ENCODE assay signal across 13 cellular contexts in genomic region chr11:70743941-70744351, GRCh38.
DNase-seq lines count a peak whose midpoint lies in the region; ATAC-seq and TF ChIP-seq lines count a peak whose summit lies in the region.
"Had no signal": no experiment of that assay in that cellular context is flagged by ENCODE, and none has a peak within 500 bp of the region (broad histone marks: within the 10 kb centered on the region; RNA-seq: fewer than 3 reads in every experiment).

No MANE protein-coding gene starts in this region.

- CTCF ChIA-PET in WTC11 (lab: Charles Lee), result interaction anchor here (0.8 to 2.4 kb wide), 5 partner anchors 12 to 676 kb away, joined by 3 to 14 read pairs (median 3); no protein-coding TSS in a partner anchor

- no peak overlapping the region for H3K4me2 ChIP-seq in neural progenitor cell

- no peak overlapping the region for H3K9ac ChIP-seq in neural progenitor cell

- H3K36me3 ChIP-seq in lower lobe of right lung (no peaks in the 10 kb centered on the region), neural progenitor cell (no peaks in the 10 kb centered on the region), upper lobe of right lung (no peaks in the 10 kb centered on the region)
- H3K36me3 ChIP-seq: BE2C had no signal

- H3K36me3 Mint-ChIP-seq in WTC11 (peaks cover 1% of the 10 kb centered on the region), neural progenitor cell (no peaks in the 10 kb centered on the region)

- peaks cover 59% of the 10 kb centered on the region for H3K4me1 Mint-ChIP-seq in WTC11
- peaks cover 38% of the 10 kb centered on the region for H3K4me1 Mint-ChIP-seq in neural progenitor cell

- H3K9me3 ChIP-seq in lower lobe of right lung (no peaks in the 10 kb centered on the region), neural progenitor cell (ENCODE audit: low read depth) (no peaks in the 10 kb centered on the region), upper lobe of right lung (no peaks in the 10 kb centered on the region)
- H3K9me3 ChIP-seq: BE2C had no signal

- POLR2A ChIA-PET in WTC11 (lab: Charles Lee), result no interaction called here

- H3K4me1 ChIP-seq in lower lobe of right lung (no peaks in the 10 kb centered on the region), neural progenitor cell (peaks cover 14% of the 10 kb centered on the region), upper lobe of right lung (no peaks in the 10 kb centered on the region)

- H3K27ac ChIP-seq in lower lobe of right lung, result no peak overlapping the region
- no peak overlapping the region for H3K27ac ChIP-seq in neural progenitor cell
- no peak overlapping the region for H3K27ac ChIP-seq in upper lobe of right lung

- no peaks in the 10 kb centered on the region for H4K20me1 ChIP-seq in neural progenitor cell (ENCODE audit: low read depth)

- H3K79me2 ChIP-seq in neural progenitor cell (ENCODE audit: low read depth), result no peaks in the 10 kb centered on the region

- H3K27me3 Mint-ChIP-seq in WTC11 (ENCODE audit: low read depth), result no peaks in the 10 kb centered on the region
- peaks cover 20% of the 10 kb centered on the region for H3K27me3 Mint-ChIP-seq in neural progenitor cell (ENCODE audit: insufficient read depth, low read depth)

- DNase-seq in WTC11 (ENCODE audit: low spot score) (no peak), lower lobe of right lung (peak; percentile 24), neural progenitor cell (ENCODE audit: low spot score) (no peak), upper lobe of right lung (peak; percentile 48), SIG-M5 (lab: John Stamatoyannopoulos, UW) (no peak), midbrain (lab: John Stamatoyannopoulos, UW) (no peak), retina (no peak)
- DNase-seq: ACHN; BE2C; C1 segment of cervical spinal cord; Caco-2; CD4-positive, alpha-beta T cell; HCEC 1CT had no signal

- H3K9me3 Mint-ChIP-seq in WTC11 (no peaks in the 10 kb centered on the region; the same call in 1 of the 2 replicates), neural progenitor cell (peaks cover 8% of the 10 kb centered on the region)
- H3K9me3 Mint-ChIP-seq: CD4-positive, alpha-beta T cell had no signal

- H3K27me3 ChIP-seq in lower lobe of right lung (ENCODE audit: low read depth), result no peaks in the 10 kb centered on the region
- no peaks in the 10 kb centered on the region for H3K27me3 ChIP-seq in neural progenitor cell
- no peaks in the 10 kb centered on the region for H3K27me3 ChIP-seq in upper lobe of right lung
- H3K27me3 ChIP-seq: BE2C had no signal

- no peak overlapping the region for H2AFZ ChIP-seq in neural progenitor cell (replicated peaks)

- intact Hi-C loops in lower lobe of right lung (cut with DNase I) (no loop called here), upper lobe of right lung (cut with DNase I) (no loop called here)

- H3F3A ChIP-seq in neural progenitor cell (ENCODE audit: low read depth), result peaks cover 19% of the 10 kb centered on the region

- ATAC-seq in WTC11 (no peak), lower lobe of right lung (no peak), upper lobe of right lung (no peak)

- H3K27ac Mint-ChIP-seq in WTC11, result peak overlapping the region; percentile 54
- peak overlapping the region; percentile 48 for H3K27ac Mint-ChIP-seq in neural progenitor cell
- H3K27ac Mint-ChIP-seq: CD4-positive, alpha-beta T cell had no signal

- no peak for TF ChIP-seq CTCF in WTC11 (IDR thresholded peaks at IDR 0.05)
- no peak for TF ChIP-seq CTCF in lower lobe of right lung (IDR thresholded peaks at IDR 0.05)
- TF ChIP-seq CTCF in neural progenitor cell (IDR thresholded peaks at IDR 0.05), result no peak
- no peak for TF ChIP-seq CTCF in upper lobe of right lung (IDR thresholded peaks at IDR 0.05)

- no peak overlapping the region for H3K4me3 Mint-ChIP-seq in WTC11
- no peak overlapping the region for H3K4me3 Mint-ChIP-seq in neural progenitor cell
- H3K4me3 Mint-ChIP-seq: CD4-positive, alpha-beta T cell had no signal

- H3K4me3 ChIP-seq in lower lobe of right lung (no peak overlapping the region), neural progenitor cell (no peak overlapping the region), upper lobe of right lung (no peak overlapping the region)

TF ChIP-seq in WTC11, 78 proteins besides CTCF, POLR2A, EP300 and RAD21:
- TF ChIP-seq CREB1 (CRISPR knock-in tag; IDR thresholded peaks at IDR 0.05) (no peak), GABPB1 (CRISPR knock-in tag; IDR thresholded peaks at IDR 0.05) (no peak), MXD4 (CRISPR knock-in tag; IDR thresholded peaks at IDR 0.05; ENCODE audit: borderline replicate concordance) (no peak), FOXK1 (CRISPR knock-in tag; IDR thresholded peaks at IDR 0.05) (no peak), GTF2I (CRISPR knock-in tag; conservative IDR thresholded peaks at IDR 0.05) (no peak)

Comparison
In these comparisons a context has a peak if more than half of its experiments do, and no peak if none do; other contexts are left out.
1. DNase-seq: peak in lower lobe of right lung (single experiment) and upper lobe of right lung (single experiment); none in WTC11 (single experiment), neural progenitor cell (single experiment), SIG-M5 (single experiment), midbrain (single experiment) and retina (single experiment).